In the genomic region with DNA sequence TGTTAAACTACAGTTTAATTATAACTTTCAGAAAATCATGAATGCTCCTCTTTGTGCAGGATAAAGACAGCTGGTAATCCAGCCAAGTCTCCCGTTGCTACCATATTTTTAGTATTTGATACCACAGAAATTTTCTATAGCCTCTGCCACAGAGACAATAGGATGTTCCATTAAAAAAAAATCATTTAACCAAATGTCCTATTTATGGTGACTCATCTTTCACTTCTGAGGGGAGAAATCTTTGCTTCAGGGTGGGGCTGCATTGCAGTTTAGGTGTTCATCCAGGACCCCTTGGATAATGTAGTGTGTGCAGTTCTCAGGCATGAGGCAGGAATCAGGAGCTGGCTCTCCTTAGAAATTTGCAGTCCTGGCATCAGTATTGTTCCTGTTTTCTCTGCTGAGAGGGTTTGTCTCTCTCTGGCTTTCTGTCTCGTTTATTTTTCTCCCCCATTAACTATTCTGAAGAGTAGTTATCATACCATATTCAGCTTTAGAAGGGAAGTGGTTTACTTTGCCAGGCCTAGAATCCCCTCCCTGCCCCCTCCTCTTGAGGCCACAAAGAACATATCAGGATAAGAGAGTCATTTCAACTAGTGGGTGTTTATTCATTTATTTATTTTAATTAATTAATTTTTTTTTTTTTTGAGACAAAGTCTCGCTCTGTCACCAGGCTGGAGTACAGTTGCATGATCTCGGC, we compare ENCODE assay signal across 16 cellular contexts. TPM values are rescaled to one million over a fixed set of nuclear protein-coding genes. Genes with fewer than 3 reads are reported as not detected.
DNase-seq lines count a peak whose midpoint lies in the region; ATAC-seq, FAIRE-seq and TF ChIP-seq lines count a peak whose summit lies in the region.
"Had no signal": no experiment of that assay in that cellular context is flagged by ENCODE, and none has a peak within 500 bp of the region (broad histone marks: within the 10 kb centered on the region; RNA-seq: fewer than 3 reads in every experiment).

No MANE protein-coding gene starts in this region.

- H3K36me3 Mint-ChIP-seq in activated naive CD4-positive, alpha-beta T cell treated with anti-CD3 and anti-CD28 coated beads, Interleukin-2, amount 50 U/mL, for 24 hours = peaks cover 3% of the 10 kb centered on the region
- no peaks in the 10 kb centered on the region for H3K36me3 Mint-ChIP-seq in WTC11

- CTCF ChIA-PET in endothelial cell of umbilical vein (lab: Charles Lee) = interaction anchor here (0.7 to 1.7 kb wide), 4 partner anchors 13 to 153 kb away, joined by 3 to 5 read pairs (median 4); a partner anchor contains a TSS
- CTCF ChIA-PET in WTC11 (lab: Charles Lee) = interaction anchor here (0.7 kb wide), 1 partner anchor 37 kb away, joined by 3 read pairs; no protein-coding TSS in a partner anchor

- H3K9me3 Mint-ChIP-seq in activated naive CD4-positive, alpha-beta T cell treated with anti-CD3 and anti-CD28 coated beads, Interleukin-2, amount 50 U/mL, for 24 hours = no peaks in the 10 kb centered on the region
- H3K9me3 Mint-ChIP-seq in WTC11 = no peaks in the 10 kb centered on the region
- H3K9me3 Mint-ChIP-seq: endodermal cell had no signal

- no peaks in the 10 kb centered on the region for H3K9me1 ChIP-seq in endothelial cell of umbilical vein (replicated peaks; ENCODE audit: control insufficient read depth, extremely low read depth, insufficient read depth, low read length)

- DNase-seq in activated naive CD4-positive, alpha-beta T cell treated with Interleukin-2 at 50 U/mL for 16 hours = no peak
- DNase-seq in NCI-H2227 treated with DMSO at 0.1 percent for 48 hours (lab: John Stamatoyannopoulos, UW) = peak; percentile 56
- DNase-seq in endothelial cell of umbilical vein (ENCODE audit: low read depth, low spot score) = no peak
- DNase-seq in substantia nigra (lab: John Stamatoyannopoulos, UW) = no peak
- no peak for DNase-seq in WTC11 (ENCODE audit: low spot score)
- no peak for DNase-seq in NCI-H446 treated with DMSO at 0.1 percent for 48 hours (lab: John Stamatoyannopoulos, UW)
- DNase-seq: activated T-cell treated with anti-CD3 and anti-CD28 coated beads, Interleukin-2, amount 50 U/mL, for 1 hour; endodermal cell; occipital lobe; RPMI8226 had no signal

- no peak overlapping the region for H2AFZ ChIP-seq in endothelial cell of umbilical vein (ENCODE audit: low read depth, low read length)

- H3K79me2 ChIP-seq in endothelial cell of umbilical vein (ENCODE audit: control insufficient read depth, insufficient read depth, low read length) = no peaks in the 10 kb centered on the region

- BruUV-seq in endothelial cell of umbilical vein (replicated peaks; lab: Mats Ljungman, UMichigan) = no TSS peak

- no peaks in the 10 kb centered on the region for H3K27me3 Mint-ChIP-seq in activated naive CD4-positive, alpha-beta T cell treated with anti-CD3 and anti-CD28 coated beads, Interleukin-2, amount 50 U/mL, for 24 hours
- H3K27me3 Mint-ChIP-seq in WTC11 (ENCODE audit: low read depth) = no peaks in the 10 kb centered on the region

- no peak overlapping the region for H3K9ac ChIP-seq in endothelial cell of umbilical vein (replicated peaks; ENCODE audit: extremely low read depth, insufficient read depth, low read length)
- H3K9ac ChIP-seq: KMS-11 had no signal

- H3K27ac Mint-ChIP-seq in activated naive CD4-positive, alpha-beta T cell treated with anti-CD3 and anti-CD28 coated beads, Interleukin-2, amount 50 U/mL, for 24 hours = peak overlapping the region; percentile 19
- no peak overlapping the region for H3K27ac Mint-ChIP-seq in WTC11
- H3K27ac Mint-ChIP-seq: endodermal cell had no signal

- H3K4me1 ChIP-seq in endothelial cell of umbilical vein (ENCODE audit: control insufficient read depth, extremely low read depth, insufficient read depth, low read length) = peaks cover 21% of the 10 kb centered on the region

- peaks cover 65% of the 10 kb centered on the region for H3K4me1 Mint-ChIP-seq in activated naive CD4-positive, alpha-beta T cell treated with anti-CD3 and anti-CD28 coated beads, Interleukin-2, amount 50 U/mL, for 24 hours
- peaks cover 24% of the 10 kb centered on the region for H3K4me1 Mint-ChIP-seq in WTC11

- no peak overlapping the region for H3K4me3 ChIP-seq in endothelial cell of umbilical vein (replicated peaks in 1 of 3; ENCODE audit: insufficient read depth in 1 of 3, low read depth in 1 of 3, low read length in 3 of 3)
- H3K4me3 ChIP-seq: vagina had no signal

- no peak for ATAC-seq in WTC11
- ATAC-seq in HG03025 (IDR thresholded peaks at IDR 0.05; ENCODE audit: low FRiP score, unreplicated experiment) = no peak

- no peak for FAIRE-seq in endothelial cell of umbilical vein (lab: Jason Lieb, UNC)
- FAIRE-seq: TTC549 had no signal

- no peak for TF ChIP-seq POLR2A in endothelial cell of umbilical vein (IDR thresholded peaks at IDR 0.05; ENCODE audit: low read depth, low read length)

- H3K27ac ChIP-seq in endothelial cell of umbilical vein (ENCODE audit: insufficient read depth, low read depth, low read length) = no peak overlapping the region
- H3K27ac ChIP-seq in substantia nigra (ENCODE audit: low read depth, low read length, poor library complexity, severe bottlenecking) = peak overlapping the region; percentile 45
- H3K27ac ChIP-seq: KMS-11, vagina had no signal

- POLR2A ChIA-PET in endothelial cell of umbilical vein (lab: Charles Lee) (interaction anchor here (0.7 kb wide), 1 partner anchor 460 kb away, joined by 5 read pairs; no protein-coding TSS in a partner anchor), WTC11 (lab: Charles Lee) (no interaction called here)

- no peaks in the 10 kb centered on the region for H3K36me3 ChIP-seq in endothelial cell of umbilical vein (ENCODE audit: control insufficient read depth in 2 of 2, extremely low read depth in 1 of 2, insufficient read depth in 2 of 2, low read length in 2 of 2)
- H3K36me3 ChIP-seq: vagina had no signal

- no peaks in the 10 kb centered on the region for H3K9me3 ChIP-seq in endothelial cell of umbilical vein (replicated peaks; ENCODE audit: control insufficient read depth, insufficient read depth, low read length)
- H3K9me3 ChIP-seq: vagina had no signal

- TF ChIP-seq CTCF in endothelial cell of umbilical vein (IDR thresholded peaks at IDR 0.05; ENCODE audit: extremely low read depth in 1 of 2, insufficient read depth in 1 of 2, low read depth in 1 of 2, low read length in 2 of 2) (no peak), WTC11 (IDR thresholded peaks at IDR 0.05) (no peak)

- no peak overlapping the region for H3K4me2 ChIP-seq in endothelial cell of umbilical vein (ENCODE audit: insufficient read depth, low read length)
- H3K4me2 ChIP-seq: KMS-11 had no signal

- H4K20me1 ChIP-seq in endothelial cell of umbilical vein (replicated peaks; ENCODE audit: control insufficient read depth, extremely low read depth, insufficient read depth, low read length) = no peaks in the 10 kb centered on the region

- peak overlapping the region; percentile 16 for H3K4me3 Mint-ChIP-seq in activated naive CD4-positive, alpha-beta T cell treated with anti-CD3 and anti-CD28 coated beads, Interleukin-2, amount 50 U/mL, for 24 hours
- no peak overlapping the region for H3K4me3 Mint-ChIP-seq in WTC11
- H3K4me3 Mint-ChIP-seq: endodermal cell had no signal

- intact Hi-C loops in endothelial cell of umbilical vein (cut with micrococcal nuclease) = no loop called here

- no peaks in the 10 kb centered on the region for H3K27me3 ChIP-seq in endothelial cell of umbilical vein (ENCODE audit: control insufficient read depth in 2 of 2, insufficient read depth in 2 of 2, low read length in 2 of 2)
- H3K27me3 ChIP-seq: vagina had no signal

- dilution Hi-C loops in endothelial cell of umbilical vein (cut with MboI; ENCODE audit: extremely low pct_ligation_motif_present, low sequenced_read_pairs) = no loop called here

RNA-seq across cellular contexts. Expression of a gene that starts 3.1 kb away (rescaled TPM):
- 8.0 and 8.6 TPM in 2 replicates for total RNA-seq in endothelial cell of umbilical vein
- polyA plus RNA-seq in endothelial cell of umbilical vein = 17.5 and 19.3 TPM in 2 replicates
- 11.9 and 12.9 TPM in 2 replicates for polyA plus RNA-seq in endothelial cell of umbilical vein (2011; cell fraction: cytosol; rRNA removed)
- polyA plus RNA-seq in endothelial cell of umbilical vein (2011; cell fraction: nucleus; rRNA removed) = 10.1 and 10.7 TPM in 2 replicates
- 5.9 and 7.5 TPM in 2 replicates for polyA plus RNA-seq in endothelial cell of umbilical vein (2012)
- polyA minus RNA-seq in endothelial cell of umbilical vein = 18.7 and 21.9 TPM in 2 replicates
- polyA minus RNA-seq in endothelial cell of umbilical vein (2011; cell fraction: cytosol; rRNA and poly(A)+ RNA removed) = 22.6 TPM
- 5.5 and 6.2 TPM in 2 replicates for polyA minus RNA-seq in endothelial cell of umbilical vein (2011; cell fraction: nucleus; rRNA and poly(A)+ RNA removed)
- 24.5 to 29.6 TPM (median 28.5 TPM) in 3 replicates for total RNA-seq in WTC11 (2021)

RNA-seq across cellular contexts. Expression of a gene that starts 4.6 kb away (rescaled TPM):
- total RNA-seq in endothelial cell of umbilical vein (11.7 and 12.0 TPM in 2 replicates), WTC11 (2021) (10.1 to 11.2 TPM (median 11.0 TPM) in 3 replicates)
- polyA plus RNA-seq in endothelial cell of umbilical vein = 15.4 and 16.1 TPM in 2 replicates
- 11.2 and 11.5 TPM in 2 replicates for polyA plus RNA-seq in endothelial cell of umbilical vein (2011; cell fraction: cytosol; rRNA removed)
- 21.3 and 26.7 TPM in 2 replicates for polyA plus RNA-seq in endothelial cell of umbilical vein (2011; cell fraction: nucleus; rRNA removed)
- polyA plus RNA-seq in endothelial cell of umbilical vein (2012) = 8.4 and 10.3 TPM in 2 replicates
- polyA minus RNA-seq in endothelial cell of umbilical vein = 15.4 and 22.7 TPM in 2 replicates
- polyA minus RNA-seq in endothelial cell of umbilical vein (2011; cell fraction: cytosol; rRNA and poly(A)+ RNA removed) = 7.9 TPM
- 10.0 and 10.7 TPM in 2 replicates for polyA minus RNA-seq in endothelial cell of umbilical vein (2011; cell fraction: nucleus; rRNA and poly(A)+ RNA removed)

RNA-seq across cellular contexts. Expression of a gene that starts 25.1 kb away (rescaled TPM):
- total RNA-seq in endothelial cell of umbilical vein (0.42 and 0.67 TPM in 2 replicates), WTC11 (2021) (2.5 to 4.0 TPM (median 3.8 TPM) in 3 replicates)
- 0.26 and 0.41 TPM in 2 replicates for polyA plus RNA-seq in endothelial cell of umbilical vein
- polyA plus RNA-seq in endothelial cell of umbilical vein (2011; cell fraction: cytosol; rRNA removed) = 0.23 and 0.27 TPM in 2 replicates
- polyA plus RNA-seq in endothelial cell of umbilical vein (2011; cell fraction: nucleus; rRNA removed) = 1.3 and 1.8 TPM in 2 replicates
- 0.05 and 0.60 TPM in 2 replicates for polyA plus RNA-seq in endothelial cell of umbilical vein (2012)
- 0.51 TPM in 1 of 2 replicates, not detected in the other for polyA minus RNA-seq in endothelial cell of umbilical vein
- not detected for polyA minus RNA-seq in endothelial cell of umbilical vein (2011; cell fraction: cytosol; rRNA and poly(A)+ RNA removed)
- polyA minus RNA-seq in endothelial cell of umbilical vein (2011; cell fraction: nucleus; rRNA and poly(A)+ RNA removed) = 0.53 and 0.96 TPM in 2 replicates
- total RNA-seq: glomerular endothelial cell had no signal

RNA-seq across cellular contexts. Expression of a gene that starts 29.2 kb away (rescaled TPM):
- total RNA-seq in endothelial cell of umbilical vein (not detected in 2 replicates), WTC11 (2021) (1.5 to 1.6 TPM (median 1.6 TPM) in 3 replicates)
- polyA plus RNA-seq in endothelial cell of umbilical vein = not detected in 2 replicates
- polyA plus RNA-seq in endothelial cell of umbilical vein (2011; cell fraction: cytosol; rRNA removed) = not detected in 2 replicates
- polyA plus RNA-seq in endothelial cell of umbilical vein (2011; cell fraction: nucleus; rRNA removed) = not detected in 2 replicates
- polyA plus RNA-seq in endothelial cell of umbilical vein (2012) = 0.46 and 0.62 TPM in 2 replicates
- not detected in 2 replicates for polyA minus RNA-seq in endothelial cell of umbilical vein
- 2.2 TPM for polyA minus RNA-seq in endothelial cell of umbilical vein (2011; cell fraction: cytosol; rRNA and poly(A)+ RNA removed)
- polyA minus RNA-seq in endothelial cell of umbilical vein (2011; cell fraction: nucleus; rRNA and poly(A)+ RNA removed) = not detected in 2 replicates
- total RNA-seq: endodermal cell, glomerular endothelial cell, occipital lobe had no signal

RNA-seq across cellular contexts. Expression of a gene that starts 36.2 kb away (rescaled TPM):
- total RNA-seq in endothelial cell of umbilical vein = 3.2 and 3.5 TPM in 2 replicates
- polyA plus RNA-seq in endothelial cell of umbilical vein = 3.0 and 3.6 TPM in 2 replicates
- polyA plus RNA-seq in endothelial cell of umbilical vein (2011; cell fraction: cytosol; rRNA removed) = 1.8 and 2.0 TPM in 2 replicates
- polyA plus RNA-seq in endothelial cell of umbilical vein (2011; cell fraction: nucleus; rRNA removed) = 1.1 and 1.3 TPM in 2 replicates
- polyA plus RNA-seq in endothelial cell of umbilical vein (2012) = 2.4 and 2.6 TPM in 2 replicates
- polyA minus RNA-seq in endothelial cell of umbilical vein = 0.62 and 1.3 TPM in 2 replicates
- polyA minus RNA-seq in endothelial cell of umbilical vein (2011; cell fraction: cytosol; rRNA and poly(A)+ RNA removed) = 3.8 TPM
- polyA minus RNA-seq in endothelial cell of umbilical vein (2011; cell fraction: nucleus; rRNA and poly(A)+ RNA removed) = 0.82 and 0.91 TPM in 2 replicates
- total RNA-seq in WTC11 (2021) = 2.9 to 5.4 TPM (median 3.6 TPM) in 3 replicates
